ENCODE assay signal across 20 cellular contexts in genomic region chr1:65082346-65083040, GRCh38.
A peak's percentile ranks its signal among the peaks of the same experiment; 100 is the strongest.
DNase-seq lines count a peak whose midpoint lies in the region; TF ChIP-seq lines count a peak whose summit lies in the region.
"Had no signal": no experiment of that assay in that cellular context is flagged by ENCODE, and none has a peak within 500 bp of the region (broad histone marks: within the 10 kb centered on the region; RNA-seq: fewer than 3 reads in every experiment).

No MANE protein-coding gene starts in this region.

- no peak overlapping the region; the same call in 1 of the 2 replicates for H3K4me3 ChIP-seq in ACC112 (ENCODE audit: low read depth, low read length)
- H3K4me3 ChIP-seq: BLaER1, SK-N-MC had no signal

- no peak overlapping the region for H2AFZ ChIP-seq in ACC112 (ENCODE audit: low read length, unreplicated experiment)

- H3K79me2 ChIP-seq in ACC112 (ENCODE audit: control insufficient read depth, insufficient read depth, low read length, unreplicated experiment) = no peaks in the 10 kb centered on the region

- in situ Hi-C loops in GM13976 (cut with MboI; ENCODE audit: low sequenced_read_pairs, unreplicated experiment) = no loop called here

- TF ChIP-seq CTCF in GM13976 (IDR thresholded peaks at IDR 0.05; ENCODE audit: borderline replicate concordance, control extremely low read depth, extremely low read depth, insufficient read depth, missing control alignments) = no peak

- no peaks in the 10 kb centered on the region for H3K36me3 ChIP-seq in ACC112 (ENCODE audit: insufficient read depth, low read length)
- H3K36me3 ChIP-seq: BLaER1 had no signal

- H3K27me3 ChIP-seq in ACC112 (ENCODE audit: insufficient read depth, low read length) = no peaks in the 10 kb centered on the region
- H3K27me3 ChIP-seq: BLaER1 had no signal

- DNase-seq in astrocyte of the hippocampus (ENCODE audit: low read depth, low spot score) (peak; percentile 35), dermis microvascular lymphatic vessel endothelial cell (ENCODE audit: low read depth in 2 of 2) (peak; percentile 67 to 70), renal cortical epithelial cell (ENCODE audit: low read depth) (peak; percentile 27), GM13976 (ENCODE audit: low spot score) (no peak), NCI-H345 (lab: John Stamatoyannopoulos, UW) (no peak)
- DNase-seq in activated CD8-positive, alpha-beta memory T cell treated with anti-CD3 and anti-CD28 coated beads for 24 hours = no peak
- DNase-seq: 8988T; CD4-positive, alpha-beta T cell; Kasumi-1; NCI-H1105 treated with DMSO at 0.1 percent for 48 hours; NCI-H146; NCI-H1930; NCI-H2107; NCI-H446; NCI-H524 treated with DMSO at 0.1 percent for 48 hours; NCI-H774; SIG-M5 had no signal

- H3K27ac ChIP-seq in ACC112 (ENCODE audit: low read depth, low read length) = peak overlapping the region; percentile 75
- H3K27ac ChIP-seq: BLaER1, SK-N-MC had no signal

- peaks cover 27% of the 10 kb centered on the region for H3K4me1 ChIP-seq in ACC112 (ENCODE audit: control insufficient read depth, insufficient read depth, low read length, unreplicated experiment)

Comparison
In these comparisons a context has a peak if more than half of its experiments do, and no peak if none do; other contexts are left out.
1. DNase-seq: peak in astrocyte of the hippocampus (single experiment), dermis microvascular lymphatic vessel endothelial cell (2 of 2) and renal cortical epithelial cell (single experiment); none in activated CD8-positive, alpha-beta memory T cell treated with anti-CD3 and anti-CD28 coated beads for 24 hours (single experiment), GM13976 (single experiment) and NCI-H345 (single experiment).